ENCODE assay signal across 29 cellular contexts in the genomic region with DNA sequence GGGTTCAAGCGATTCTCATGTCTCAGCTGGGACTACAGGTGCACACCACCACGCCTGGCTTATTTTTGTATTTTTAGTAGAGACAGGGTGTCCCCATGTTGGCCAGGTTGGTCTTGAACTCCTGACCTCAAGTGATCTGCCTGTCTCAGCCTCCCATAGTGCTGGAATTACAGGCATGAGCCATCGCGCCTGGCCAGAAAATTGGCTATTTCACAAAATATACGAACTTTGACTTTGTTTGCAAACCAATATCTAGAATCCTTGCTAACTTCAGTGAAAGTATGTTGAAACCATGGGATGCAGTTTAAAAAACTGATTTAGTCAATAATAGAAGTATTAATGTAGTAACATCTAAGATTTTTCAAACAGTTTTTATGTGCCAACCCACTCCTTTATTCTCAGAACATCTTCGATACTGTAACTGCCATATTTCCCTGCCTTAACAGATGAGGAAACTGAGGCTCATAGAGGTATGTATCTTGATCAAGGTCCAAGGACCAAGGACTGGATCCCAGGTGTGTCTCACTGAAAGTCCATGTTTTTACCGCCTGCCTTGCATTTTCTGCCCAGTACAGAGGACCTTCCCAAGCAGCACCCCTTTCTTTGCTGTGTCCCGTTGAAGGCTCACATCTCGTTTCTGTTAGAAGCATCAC. TPM values are rescaled to one million over a fixed set of nuclear protein-coding genes. Genes with fewer than 3 reads are reported as not detected.
"Had no signal": no experiment of that assay in that cellular context is flagged by ENCODE, and none has a peak within 500 bp of the region (broad histone marks: within the 10 kb centered on the region; RNA-seq: fewer than 3 reads in every experiment).

No MANE protein-coding gene starts in this region.

- H3K4me3 ChIP-seq: coronary artery, dorsolateral prefrontal cortex, esophagus squamous epithelium, gastrocnemius medialis, heart right ventricle, left ventricle myocardium inferior, lung had no signal

- ATAC-seq: effector memory CD8-positive, alpha-beta T cell; esophagus mucosa; gastrocnemius medialis; heart right ventricle; left cardiac atrium had no signal

- H3K27me3 ChIP-seq: gastrocnemius medialis had no signal

- DNase-seq: cerebellar nuclear complex; dermis blood vessel endothelial cell; dorsolateral prefrontal cortex; effector CD4-positive, alpha-beta T cell; effector memory CD8-positive, alpha-beta T cell; endodermal cell; erythroblast; esophagus squamous epithelium; foreskin fibroblast; foreskin melanocyte; gastrocnemius medialis; glutamatergic neuron; head of caudate nucleus; heart right ventricle; hippocampal formation; left cardiac atrium; left ventricle myocardium inferior; mammary epithelial cell; mesendoderm; midbrain had no signal

- H3K4me1 Mint-ChIP-seq: memory B cell had no signal

- H3K9me3 Mint-ChIP-seq: effector memory CD8-positive, alpha-beta T cell; endodermal cell; memory B cell had no signal

- H3K27ac ChIP-seq: coronary artery, dorsolateral prefrontal cortex, epithelial cell of prostate, esophagus squamous epithelium, gastrocnemius medialis, heart right ventricle, left ventricle myocardium inferior had no signal

- H3K27ac Mint-ChIP-seq: effector memory CD8-positive, alpha-beta T cell; endodermal cell; memory B cell had no signal

- FAIRE-seq: colon, endometrium, islet of Langerhans, keratinocyte had no signal

- H3K4me1 ChIP-seq: esophagus squamous epithelium, gastrocnemius medialis, heart right ventricle, left ventricle myocardium inferior had no signal

- H3K36me3 Mint-ChIP-seq: memory B cell had no signal

- H3K36me3 ChIP-seq: esophagus squamous epithelium, gastrocnemius medialis, heart right ventricle, left ventricle myocardium inferior had no signal

- H3K4me3 Mint-ChIP-seq: effector memory CD8-positive, alpha-beta T cell; endodermal cell; memory B cell had no signal

- H3K9me3 ChIP-seq: esophagus squamous epithelium, gastrocnemius medialis, heart right ventricle, left ventricle myocardium inferior had no signal

RNA-seq across cellular contexts. Expression of gene SMOC1, which starts 54.5 kb away (rescaled TPM):
- total RNA-seq: endodermal cell had no signal
